ENCODE assay signal across 23 cellular contexts in genomic region chr12:65263777-65264176, GRCh38.
"Had no signal": no experiment of that assay in that cellular context is flagged by ENCODE, and none has a peak within 500 bp of the region (broad histone marks: within the 10 kb centered on the region; RNA-seq: fewer than 3 reads in every experiment).

No MANE protein-coding gene starts in this region.

- H3K4me1 ChIP-seq: foreskin keratinocyte, left ventricle myocardium inferior, lower lobe of right lung, neural progenitor cell, right atrium auricular region, stomach, transverse colon had no signal

- H3K4me3 Mint-ChIP-seq: endodermal cell; immature natural killer cell; natural killer cell treated with Interleukin-12 subunit alpha and Interleukin-12 subunit beta and Interleukin-15 and Interleukin-18, amount 100 ng/mL, for 72 hours; neural progenitor cell had no signal

- H3K4me3 ChIP-seq: left ventricle myocardium inferior, lower lobe of right lung, neural progenitor cell, ovary, right atrium auricular region, stomach, thoracic aorta, transverse colon had no signal

- H2AFZ ChIP-seq: neural progenitor cell had no signal

- DNase-seq: effector CD4-positive, alpha-beta T cell; endodermal cell; erythroblast; foreskin keratinocyte; immature natural killer cell; kidney; left cardiac atrium; left ventricle myocardium inferior; lower lobe of right lung; mesenchymal stem cell; midbrain; nucleus accumbens; ovary; small intestine; stimulated activated CD4-positive, alpha-beta T cell treated with anti-CD3 and anti-CD28 coated beads, Interleukin-12 subunit alpha, Interleukin-12 subunit beta, amount 100 ng/mL, for 4 hours; stimulated activated naive CD4-positive, alpha-beta T cell; stomach; substantia nigra; transverse colon had no signal

- H3K4me2 ChIP-seq: neural progenitor cell had no signal

- H3K27me3 ChIP-seq: foreskin keratinocyte, neural progenitor cell, ovary, right atrium auricular region, stomach, transverse colon had no signal

- H3K36me3 ChIP-seq: left ventricle myocardium inferior, lower lobe of right lung, neural progenitor cell, ovary, right atrium auricular region, stomach, thoracic aorta, transverse colon had no signal

- H3K9me3 Mint-ChIP-seq: endodermal cell, immature natural killer cell, neural progenitor cell had no signal

- H3K27ac Mint-ChIP-seq: endodermal cell; immature natural killer cell; natural killer cell treated with Interleukin-12 subunit alpha and Interleukin-12 subunit beta and Interleukin-15 and Interleukin-18, amount 100 ng/mL, for 72 hours; neural progenitor cell had no signal

- H3K36me3 Mint-ChIP-seq: immature natural killer cell; natural killer cell treated with Interleukin-12 subunit alpha and Interleukin-12 subunit beta and Interleukin-15 and Interleukin-18, amount 100 ng/mL, for 72 hours; neural progenitor cell had no signal

- H3K27ac ChIP-seq: foreskin keratinocyte, left ventricle myocardium inferior, lower lobe of right lung, neural progenitor cell, ovary, right atrium auricular region, stomach, thoracic aorta, transverse colon had no signal

- H3K9me3 ChIP-seq: left ventricle myocardium inferior, lower lobe of right lung, ovary, right atrium auricular region, stomach, thoracic aorta, transverse colon had no signal

- H3K4me1 Mint-ChIP-seq: endodermal cell, immature natural killer cell had no signal

- H3K9ac ChIP-seq: neural progenitor cell had no signal

- ATAC-seq: foreskin keratinocyte; left cardiac atrium; lower lobe of right lung; natural killer cell treated with Interleukin-12 subunit alpha and Interleukin-12 subunit beta and Interleukin-15 and Interleukin-18, amount 100 ng/mL, for 72 hours had no signal
